1 cellular context compared by ENCODE assay signal in the genomic region with DNA sequence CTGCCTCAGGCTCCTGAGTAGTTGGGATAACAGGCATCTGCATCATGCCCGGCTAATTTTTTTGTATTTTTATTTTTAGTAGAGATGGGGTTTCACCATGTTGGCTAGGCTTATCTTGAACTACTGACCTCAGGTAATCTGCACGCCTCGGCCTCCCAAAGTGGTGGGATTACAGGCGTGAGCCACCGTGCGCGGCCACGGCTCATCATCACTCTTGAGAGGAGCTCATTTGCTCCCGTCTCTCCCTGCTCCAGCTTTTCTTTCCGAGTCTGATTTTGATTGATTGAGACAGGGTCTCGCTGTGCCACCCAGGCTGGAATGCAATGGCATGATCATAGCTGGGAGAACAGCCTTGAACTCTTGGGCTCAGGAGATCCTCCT.
TF ChIP-seq lines count a peak whose summit lies in the region.

No MANE protein-coding gene starts in this region.

TF ChIP-seq in SK-N-SH, 30 proteins besides CTCF, POLR2A, EP300 and RAD21 (continued from another document):
- TF ChIP-seq NRF1 (IDR thresholded peaks at IDR 0.05; ENCODE audit: low read depth, low read length) (no peak), NFIC (IDR thresholded peaks at IDR 0.05; ENCODE audit: borderline replicate concordance) (no peak), EZH2phosphoT487 (IDR thresholded peaks at IDR 0.05; ENCODE audit: borderline replicate concordance, low read depth) (no peak)
- TF ChIP-seq, protein P1, sequence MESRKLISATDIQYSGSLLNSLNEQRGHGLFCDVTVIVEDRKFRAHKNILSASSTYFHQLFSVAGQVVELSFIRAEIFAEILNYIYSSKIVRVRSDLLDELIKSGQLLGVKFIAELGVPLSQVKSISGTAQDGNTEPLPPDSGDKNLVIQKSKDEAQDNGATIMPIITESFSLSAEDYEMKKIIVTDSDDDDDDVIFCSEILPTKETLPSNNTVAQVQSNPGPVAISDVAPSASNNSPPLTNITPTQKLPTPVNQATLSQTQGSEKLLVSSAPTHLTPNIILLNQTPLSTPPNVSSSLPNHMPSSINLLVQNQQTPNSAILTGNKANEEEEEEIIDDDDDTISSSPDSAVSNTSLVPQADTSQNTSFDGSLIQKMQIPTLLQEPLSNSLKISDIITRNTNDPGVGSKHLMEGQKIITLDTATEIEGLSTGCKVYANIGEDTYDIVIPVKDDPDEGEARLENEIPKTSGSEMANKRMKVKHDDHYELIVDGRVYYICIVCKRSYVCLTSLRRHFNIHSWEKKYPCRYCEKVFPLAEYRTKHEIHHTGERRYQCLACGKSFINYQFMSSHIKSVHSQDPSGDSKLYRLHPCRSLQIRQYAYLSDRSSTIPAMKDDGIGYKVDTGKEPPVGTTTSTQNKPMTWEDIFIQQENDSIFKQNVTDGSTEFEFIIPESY (IDR thresholded peaks at IDR 0.05; ENCODE audit: borderline replicate concordance, low read depth), result no peak
